10 cellular contexts compared by ENCODE assay signal in genomic region chr4:105453550-105454201, GRCh38. TPM values are rescaled to one million over a fixed set of nuclear protein-coding genes. Genes with fewer than 3 reads are reported as not detected.
DNase-seq lines count a peak whose midpoint lies in the region; ATAC-seq and TF ChIP-seq lines count a peak whose summit lies in the region.
"Had no signal": no experiment of that assay in that cellular context is flagged by ENCODE, and none has a peak within 500 bp of the region (broad histone marks: within the 10 kb centered on the region; RNA-seq: fewer than 3 reads in every experiment).

No MANE protein-coding gene starts in this region.

- H3K27me3 ChIP-seq in smooth muscle cell (ENCODE audit: low read depth), result no peaks in the 10 kb centered on the region
- H3K27me3 ChIP-seq in uterus, result no peaks in the 10 kb centered on the region
- H3K27me3 ChIP-seq: BLaER1 had no signal

- H4K20me1 ChIP-seq in smooth muscle cell (ENCODE audit: low read depth), result peaks cover 40% of the 10 kb centered on the region

- H3K27ac ChIP-seq in smooth muscle cell (ENCODE audit: low read depth) (no peak overlapping the region), uterus (no peak overlapping the region)
- H3K27ac ChIP-seq: BLaER1 had no signal

- no peak overlapping the region for H3K4me3 Mint-ChIP-seq in activated naive CD4-positive, alpha-beta T cell treated with anti-CD3 and anti-CD28 coated beads for 36 hours
- peak overlapping the region; percentile 25 for H3K4me3 Mint-ChIP-seq in stimulated activated effector memory CD8-positive, alpha-beta T cell treated with anti-CD3 and anti-CD28 coated beads, Interleukin-12 subunit alpha, Interleukin-12 subunit beta, amount 100 ng/mL, for 72 hours
- H3K4me3 Mint-ChIP-seq: T-helper 1 cell treated with Interleukin-12 subunit alpha and Interleukin-12 subunit beta and Interleukin-4 antibody, amounts not matched to agents 30 μg/mL and 1 μg/mL, for 36 hours had no signal

- H2AFZ ChIP-seq in smooth muscle cell (ENCODE audit: low read depth), result no peak overlapping the region

- H3K9me3 ChIP-seq in smooth muscle cell (replicated peaks; ENCODE audit: low read depth) (no peaks in the 10 kb centered on the region), uterus (no peaks in the 10 kb centered on the region)
- H3K9me3 ChIP-seq: BLaER1 had no signal

- 83 to 89% methylated on average over 4 of the region's 4 CpGs for WGBS in lower leg skin, 2 donors
- 82% methylated on average over 4 of the region's 4 CpGs for WGBS in smooth muscle cell (ENCODE audit: low lambda C conversion rate)

- peak; percentile 63 for DNase-seq in activated naive CD4-positive, alpha-beta T cell treated with anti-CD3 and anti-CD28 coated beads for 36 hours
- DNase-seq in activated naive CD4-positive, alpha-beta T cell (lab: John Stamatoyannopoulos, UW), result no peak
- DNase-seq in stimulated activated effector memory CD8-positive, alpha-beta T cell treated with anti-CD3 and anti-CD28 coated beads, Interleukin-12 subunit alpha, Interleukin-12 subunit beta, amount 100 ng/mL, for 72 hours (ENCODE audit: low spot score in 2 of 2), result no peak
- DNase-seq in lower leg skin (ENCODE audit: low spot score in 2 of 2), result no peak
- DNase-seq in smooth muscle cell (lab: John Stamatoyannopoulos, UW; ENCODE audit: unreplicated experiment), result no peak
- no peak for DNase-seq in uterus

- peaks cover 41% of the 10 kb centered on the region for H3K4me1 Mint-ChIP-seq in activated naive CD4-positive, alpha-beta T cell treated with anti-CD3 and anti-CD28 coated beads for 36 hours (ENCODE audit: low read depth)
- H3K4me1 Mint-ChIP-seq in stimulated activated effector memory CD8-positive, alpha-beta T cell treated with anti-CD3 and anti-CD28 coated beads, Interleukin-12 subunit alpha, Interleukin-12 subunit beta, amount 100 ng/mL, for 72 hours, result peaks cover 33% of the 10 kb centered on the region

- H3K27me3 Mint-ChIP-seq in activated naive CD4-positive, alpha-beta T cell treated with anti-CD3 and anti-CD28 coated beads for 36 hours (ENCODE audit: low read depth), result no peaks in the 10 kb centered on the region

- intact Hi-C loops in activated naive CD4-positive, alpha-beta T cell treated with anti-CD3 and anti-CD28 coated beads for 36 hours (cut with micrococcal nuclease), result loop anchor here (1.0 to 5.0 kb wide), 9 partner anchors 19 to 521 kb away; no protein-coding TSS in a partner anchor
- intact Hi-C loops in lower leg skin (cut with DNase I; ENCODE audit: low total_unique reads) (no loop called here), uterus (cut with DNase I; ENCODE audit: low total_unique reads) (no loop called here)

- H3K4me3 ChIP-seq in lower leg skin (ENCODE audit: low read depth, poor library complexity, severe bottlenecking) (no peak overlapping the region), smooth muscle cell (no peak overlapping the region), uterus (no peak overlapping the region)
- H3K4me3 ChIP-seq: BLaER1 had no signal

- H3F3A ChIP-seq in smooth muscle cell (ENCODE audit: low read depth), result no peaks in the 10 kb centered on the region

- no peak overlapping the region for H3K4me2 ChIP-seq in smooth muscle cell
- H3K4me2 ChIP-seq: BLaER1 had no signal

- H3K36me3 ChIP-seq in smooth muscle cell (ENCODE audit: low read depth) (peaks cover 10% of the 10 kb centered on the region), uterus (no peaks in the 10 kb centered on the region)

- H3K9me3 Mint-ChIP-seq in activated naive CD4-positive, alpha-beta T cell treated with anti-CD3 and anti-CD28 coated beads for 36 hours, result no peaks in the 10 kb centered on the region
- no peaks in the 10 kb centered on the region for H3K9me3 Mint-ChIP-seq in stimulated activated effector memory CD8-positive, alpha-beta T cell treated with anti-CD3 and anti-CD28 coated beads, Interleukin-12 subunit alpha, Interleukin-12 subunit beta, amount 100 ng/mL, for 72 hours
- H3K9me3 Mint-ChIP-seq: T-helper 1 cell treated with Interleukin-12 subunit alpha and Interleukin-12 subunit beta and Interleukin-4 antibody, amounts not matched to agents 30 μg/mL and 1 μg/mL, for 36 hours had no signal

- H3K27ac Mint-ChIP-seq in activated naive CD4-positive, alpha-beta T cell treated with anti-CD3 and anti-CD28 coated beads for 36 hours, result peak overlapping the region; percentile 47
- H3K27ac Mint-ChIP-seq in stimulated activated effector memory CD8-positive, alpha-beta T cell treated with anti-CD3 and anti-CD28 coated beads, Interleukin-12 subunit alpha, Interleukin-12 subunit beta, amount 100 ng/mL, for 72 hours, result peak overlapping the region; percentile 86
- H3K27ac Mint-ChIP-seq: T-helper 1 cell treated with Interleukin-12 subunit alpha and Interleukin-12 subunit beta and Interleukin-4 antibody, amounts not matched to agents 30 μg/mL and 1 μg/mL, for 36 hours had no signal

- TF ChIP-seq CTCF in lower leg skin (IDR thresholded peaks at IDR 0.05), result no peak
- TF ChIP-seq CTCF in smooth muscle cell (IDR thresholded peaks at IDR 0.05; ENCODE audit: borderline replicate concordance, insufficient read depth, poor library complexity, severe bottlenecking), result no peak
- TF ChIP-seq CTCF in uterus (IDR thresholded peaks at IDR 0.05), result no peak

- TF ChIP-seq POLR2A in lower leg skin (IDR thresholded peaks at IDR 0.05), result no peak
- TF ChIP-seq POLR2A in uterus (IDR thresholded peaks at IDR 0.05), result no peak

- CTCF ChIA-PET in activated naive CD4-positive, alpha-beta T cell treated with anti-CD3 and anti-CD28 coated beads for 36 hours (lab: Charles Lee), result interaction anchor here (0.9 to 2.0 kb wide), 5 partner anchors 13 to 313 kb away, joined by 3 to 9 read pairs (median 3); partner anchors contain the start of gene PPA2

- H3K9ac ChIP-seq in smooth muscle cell (ENCODE audit: low read depth), result no peak overlapping the region
- H3K9ac ChIP-seq: BLaER1 had no signal

- peak; percentile 93 for ATAC-seq in GM21786 (IDR thresholded peaks at IDR 0.05; ENCODE audit: unreplicated experiment)
- ATAC-seq in HG03469 (IDR thresholded peaks at IDR 0.05; ENCODE audit: unreplicated experiment), result peak; percentile 85
- peak; percentile 100 for ATAC-seq in stimulated activated effector memory CD8-positive, alpha-beta T cell treated with anti-CD3 and anti-CD28 coated beads, Interleukin-12 subunit alpha, Interleukin-12 subunit beta, amount 100 ng/mL, for 72 hours

- no peaks in the 10 kb centered on the region for H3K79me2 ChIP-seq in smooth muscle cell (ENCODE audit: low read depth)

- H3K36me3 Mint-ChIP-seq in activated naive CD4-positive, alpha-beta T cell treated with anti-CD3 and anti-CD28 coated beads for 36 hours (ENCODE audit: low read depth), result peaks cover 49% of the 10 kb centered on the region
- peaks cover 65% of the 10 kb centered on the region for H3K36me3 Mint-ChIP-seq in stimulated activated effector memory CD8-positive, alpha-beta T cell treated with anti-CD3 and anti-CD28 coated beads, Interleukin-12 subunit alpha, Interleukin-12 subunit beta, amount 100 ng/mL, for 72 hours

- no peaks in the 10 kb centered on the region for H3K4me1 ChIP-seq in smooth muscle cell (ENCODE audit: low read depth)
- H3K4me1 ChIP-seq in uterus, result no peaks in the 10 kb centered on the region
- H3K4me1 ChIP-seq: BLaER1 had no signal

RNA-seq across cellular contexts. Expression of gene PPA2, which starts 20.2 kb away (rescaled TPM):
- 100 to 1,000 TPM; 117 to 119 TPM for total RNA-seq in activated naive CD4-positive, alpha-beta T cell treated with anti-CD3 and anti-CD28 coated beads for 36 hours
- total RNA-seq in lower leg skin (100 to 1,000 TPM in 2 of 4 donors, 10 to 100 TPM in 2; 84.6 to 174 (median 95.3) TPM), smooth muscle cell (96.5 and 136 TPM in 2 replicates), uterus (100 to 1,000 TPM in 3 of 4 donors, 10 to 100 TPM in 1; 94.4 to 964 (median 152) TPM)
- polyA plus RNA-seq in smooth muscle cell, result 84.4 and 91.3 TPM in 2 replicates
